In genomic region chr12:53974084-53975018, GRCh38 we compare ENCODE assay signal across 8 cellular contexts. TPM values are rescaled to one million over a fixed set of nuclear protein-coding genes. Genes with fewer than 3 reads are reported as not detected.
DNase-seq lines count a peak whose midpoint lies in the region; ATAC-seq and TF ChIP-seq lines count a peak whose summit lies in the region.

Gene HOTAIR (minus strand): TSS chr12:53974954.

- intact Hi-C loops in activated CD4-positive, alpha-beta T cell treated with anti-CD3 and anti-CD28 coated beads, Interleukin-2, amount 10 ng/mL, durations not matched to agents 24 days and 14 days (cut with micrococcal nuclease): loop anchor here (1.0 to 5.0 kb wide), 4 partner anchors 8 to 72 kb away; no protein-coding TSS in a partner anchor
- intact Hi-C loops in gastrocnemius medialis (cut with DNase I; ENCODE audit: low total_unique reads) (no loop called here), prostate gland (cut with DNase I) (no loop called here)

- H3K36me3 ChIP-seq in effector memory CD4-positive, alpha-beta T cell (ENCODE audit: control insufficient read depth, insufficient read depth, low read length): no peaks in the 10 kb centered on the region
- H3K36me3 ChIP-seq in gastrocnemius medialis: no peaks in the 10 kb centered on the region
- no peaks in the 10 kb centered on the region for H3K36me3 ChIP-seq in prostate gland

- in situ Hi-C loops in gastrocnemius medialis (cut with MboI; ENCODE audit: low sequenced_read_pairs in 4 of 4): loop anchor here in 3 of 4 donors (25.0 kb wide), 3 partner anchors 238 to 1738 kb away; partner anchors contain the start of genes GPR84 (in 2 of the 3), BLOC1S1 (in 1 of the 3), ITGA7 (in 1 of the 3) and RDH5 (in 1 of the 3)

- peaks cover 94% of the 10 kb centered on the region for H3K27me3 ChIP-seq in effector memory CD4-positive, alpha-beta T cell (replicated peaks; ENCODE audit: control insufficient read depth, insufficient read depth, low read length, poor library complexity, severe bottlenecking)
- H3K27me3 ChIP-seq in gastrocnemius medialis (peaks cover 92 to 100% (median 95%) of the 10 kb centered on the region in 3 donors), prostate gland (replicated peaks; ENCODE audit: insufficient read depth) (peaks cover 66% of the 10 kb centered on the region)

- TF ChIP-seq CTCF in gastrocnemius medialis (IDR thresholded peaks at IDR 0.05 in 4 of 5, conservative IDR thresholded peaks at IDR 0.05 in 1 of 5) (no peak), prostate gland (IDR thresholded peaks at IDR 0.05) (no peak)

- peaks cover 31% of the 10 kb centered on the region for H3K4me1 ChIP-seq in effector memory CD4-positive, alpha-beta T cell (ENCODE audit: control insufficient read depth, insufficient read depth, low read length, poor library complexity, severe bottlenecking)
- H3K4me1 ChIP-seq in gastrocnemius medialis: peaks cover 7 to 36% of the 10 kb centered on the region in 2 donors
- no peaks in the 10 kb centered on the region for H3K4me1 ChIP-seq in prostate gland (replicated peaks)

- H3K4me3 ChIP-seq in effector memory CD4-positive, alpha-beta T cell (ENCODE audit: insufficient read depth, low read depth, low read length, poor library complexity, severe bottlenecking): peak within 1 kb of the TSS; percentile 50
- H3K4me3 ChIP-seq in gastrocnemius medialis (peak within 1 kb of the TSS; percentile 55 to 64 (median 61)), prostate gland (no peak within 1 kb of the TSS)

- H3K4me3 Mint-ChIP-seq in activated CD4-positive, alpha-beta T cell treated with anti-CD3 and anti-CD28 coated beads, Interleukin-2, amount 10 ng/mL, durations not matched to agents 24 days and 14 days: peak within 1 kb of the TSS; percentile 36

- peak; percentile 32 to 37 for ATAC-seq in gastrocnemius medialis

- H3K27ac ChIP-seq in effector memory CD4-positive, alpha-beta T cell (ENCODE audit: insufficient read depth, low read length, poor library complexity, severe bottlenecking): no peak within 1 kb of the TSS
- peak within 1 kb of the TSS; percentile 67 to 81 (median 76) for H3K27ac ChIP-seq in gastrocnemius medialis
- no peak within 1 kb of the TSS for H3K27ac ChIP-seq in prostate gland

- DNase-seq in activated CD4-positive, alpha-beta T cell treated with anti-CD3 and anti-CD28 coated beads, Interleukin-2, amount 10 ng/mL, durations not matched to agents 24 days and 14 days: peak; percentile 72
- no peak for DNase-seq in activated CD4-positive, alpha-beta T cell treated with anti-CD3 and anti-CD28 coated beads for 1 hour
- peak; percentile 44 for DNase-seq in NCI-H2171 (lab: John Stamatoyannopoulos, UW)
- DNase-seq in effector memory CD4-positive, alpha-beta T cell: no peak
- DNase-seq in gastrocnemius medialis: peak in 1 of 2 donors; percentile 55
- DNase-seq in NCI-H446 treated with DMSO at 0.1 percent for 48 hours (lab: John Stamatoyannopoulos, UW): no peak
- DNase-seq in NCI-H128 (lab: John Stamatoyannopoulos, UW; ENCODE audit: unreplicated experiment): no peak
- DNase-seq in prostate gland (ENCODE audit: low spot score): no peak

- peak within 1 kb of the TSS; percentile 80 for H3K27ac Mint-ChIP-seq in activated CD4-positive, alpha-beta T cell treated with anti-CD3 and anti-CD28 coated beads, Interleukin-2, amount 10 ng/mL, durations not matched to agents 24 days and 14 days

- peaks cover 6% of the 10 kb centered on the region for H3K9me3 Mint-ChIP-seq in activated CD4-positive, alpha-beta T cell treated with anti-CD3 and anti-CD28 coated beads, Interleukin-2, amount 10 ng/mL, durations not matched to agents 24 days and 14 days

- TF ChIP-seq POLR2A in gastrocnemius medialis (IDR thresholded peaks at IDR 0.05) (peak in 1 of 2 donors; percentile 13), prostate gland (IDR thresholded peaks at IDR 0.05) (no peak)

- peaks cover 89% of the 10 kb centered on the region for H3K27me3 Mint-ChIP-seq in activated CD4-positive, alpha-beta T cell treated with anti-CD3 and anti-CD28 coated beads, Interleukin-2, amount 10 ng/mL, durations not matched to agents 24 days and 14 days

- peaks cover 9% of the 10 kb centered on the region for H3K4me1 Mint-ChIP-seq in activated CD4-positive, alpha-beta T cell treated with anti-CD3 and anti-CD28 coated beads, Interleukin-2, amount 10 ng/mL, durations not matched to agents 24 days and 14 days

- H3K9me3 ChIP-seq in effector memory CD4-positive, alpha-beta T cell (ENCODE audit: control insufficient read depth, low read length): no peaks in the 10 kb centered on the region
- H3K9me3 ChIP-seq in gastrocnemius medialis (no peaks in the 10 kb centered on the region), prostate gland (no peaks in the 10 kb centered on the region)

- 1% methylated on average over 46 of the region's 59 CpGs for WGBS in prostate gland

- H3K36me3 Mint-ChIP-seq in activated CD4-positive, alpha-beta T cell treated with anti-CD3 and anti-CD28 coated beads, Interleukin-2, amount 10 ng/mL, durations not matched to agents 24 days and 14 days (ENCODE audit: low read depth): peaks cover 7% of the 10 kb centered on the region

RNA-seq across cellular contexts. Expression of gene HOTAIR, which starts in this region (rescaled TPM):
- total RNA-seq in activated CD4-positive, alpha-beta T cell treated with anti-CD3 and anti-CD28 coated beads, Interleukin-2, amount 10 ng/mL, durations not matched to agents 24 days and 14 days: not detected in 2 replicates
- total RNA-seq in gastrocnemius medialis (under 1 TPM in 3 of 4 donors, not detected in 1; 0.35 to 0.83 (median 0.56) TPM), prostate gland (under 1 TPM in 1 of 2 donors, not detected in 1; 0.28 TPM)

Comparison
In these comparisons a context has a peak if more than half of its experiments do, and no peak if none do; other contexts are left out.
1. Peak in DNase-seq in activated CD4-positive, alpha-beta T cell treated with anti-CD3 and anti-CD28 coated beads, Interleukin-2, amount 10 ng/mL, durations not matched to agents 24 days and 14 days; RNA of the gene not detected or under 1 TPM.
2. Peak in ATAC-seq, H3K4me3 ChIP-seq and H3K27ac ChIP-seq in gastrocnemius medialis; RNA of the gene not detected or under 1 TPM.